In genomic region chr16:56401482-56401881, GRCh38 we compare ENCODE assay signal across 10 cellular contexts. TPM values are rescaled to one million over a fixed set of nuclear protein-coding genes. Genes with fewer than 3 reads are reported as not detected.
A peak's percentile ranks its signal among the peaks of the same experiment; 100 is the strongest.
DNase-seq lines count a peak whose midpoint lies in the region; ATAC-seq, FAIRE-seq and TF ChIP-seq lines count a peak whose summit lies in the region.
"Had no signal": no experiment of that assay in that cellular context is flagged by ENCODE, and none has a peak within 500 bp of the region (broad histone marks: within the 10 kb centered on the region; RNA-seq: fewer than 3 reads in every experiment).

No MANE protein-coding gene starts in this region.

- WGBS in right lobe of liver (ENCODE audit: insufficient coverage, low coverage, low lambda C conversion rate, missing lambda C conversion rate) = 82% methylated on average over 2 of the region's 5 CpGs
- WGBS in lower leg skin, 2 donors = 75 to 83% methylated on average over 5 of the region's 5 CpGs
- WGBS in smooth muscle cell (ENCODE audit: low lambda C conversion rate) = 88% methylated on average over 5 of the region's 5 CpGs

- no peaks in the 10 kb centered on the region for H4K20me1 ChIP-seq in smooth muscle cell (ENCODE audit: low read depth)

- H3K4me2 ChIP-seq in smooth muscle cell = no peak overlapping the region

- peaks cover 4% of the 10 kb centered on the region for H3K79me2 ChIP-seq in smooth muscle cell (ENCODE audit: low read depth)

- H3K27ac ChIP-seq in VCaP (no peak overlapping the region), right lobe of liver (no peak overlapping the region), smooth muscle cell (ENCODE audit: low read depth) (no peak overlapping the region)

- DNase-seq in D721Med (ENCODE audit: insufficient read length, low spot score) (no peak), right lobe of liver (no peak), lower leg skin (ENCODE audit: low spot score in 2 of 2) (no peak), smooth muscle cell (lab: John Stamatoyannopoulos, UW; ENCODE audit: unreplicated experiment) (no peak)
- DNase-seq: activated naive CD4-positive, alpha-beta T cell treated with Interleukin-2 at 50 U/mL for 16 hours; immature natural killer cell had no signal

- no peak overlapping the region for H3K9ac ChIP-seq in smooth muscle cell (ENCODE audit: low read depth)

- TF ChIP-seq POLR2A in right lobe of liver (IDR thresholded peaks at IDR 0.05) = no peak
- no peak for TF ChIP-seq POLR2A in lower leg skin (IDR thresholded peaks at IDR 0.05)

- no peak overlapping the region for H2AFZ ChIP-seq in smooth muscle cell (ENCODE audit: low read depth)

- no peaks in the 10 kb centered on the region for H3F3A ChIP-seq in smooth muscle cell (ENCODE audit: low read depth)

- peak; percentile 48 for ATAC-seq in HG02885 (IDR thresholded peaks at IDR 0.05; ENCODE audit: poor library complexity, unreplicated experiment)
- peak; percentile 57 to 79 (median 64) for ATAC-seq in right lobe of liver
- no peak for ATAC-seq in HG03135 (IDR thresholded peaks at IDR 0.05; ENCODE audit: unreplicated experiment)
- ATAC-seq in GM18858 (IDR thresholded peaks at IDR 0.05; ENCODE audit: unreplicated experiment) = no peak

- peak; percentile 7 for TF ChIP-seq CTCF in D721Med (IDR thresholded peaks at IDR 0.05; ENCODE audit: insufficient read depth, missing control alignments)
- 0 out of 2 replicates have a peak, but pooled peaks have one; percentile 11 for TF ChIP-seq CTCF in VCaP (conservative IDR thresholded peaks at IDR 0.05)
- peak in 2 of 4 donors; percentile 5 to 28 for TF ChIP-seq CTCF in right lobe of liver (IDR thresholded peaks at IDR 0.05)
- no peak for TF ChIP-seq CTCF in lower leg skin (IDR thresholded peaks at IDR 0.05)
- TF ChIP-seq CTCF in smooth muscle cell (IDR thresholded peaks at IDR 0.05; ENCODE audit: borderline replicate concordance, insufficient read depth, poor library complexity, severe bottlenecking) = no peak

- no peak overlapping the region for H3K4me3 ChIP-seq in right lobe of liver
- H3K4me3 ChIP-seq in lower leg skin (ENCODE audit: low read depth, poor library complexity, severe bottlenecking) = no peak overlapping the region
- H3K4me3 ChIP-seq in smooth muscle cell = no peak overlapping the region

- intact Hi-C loops in right lobe of liver (cut with DNase I) = no loop called here
- intact Hi-C loops in lower leg skin (cut with DNase I; ENCODE audit: low total_unique reads) = no loop called here

- no peaks in the 10 kb centered on the region for H3K4me1 ChIP-seq in right lobe of liver
- no peaks in the 10 kb centered on the region for H3K4me1 ChIP-seq in smooth muscle cell (ENCODE audit: low read depth)

- no peaks in the 10 kb centered on the region for H3K27me3 ChIP-seq in right lobe of liver
- H3K27me3 ChIP-seq in smooth muscle cell (ENCODE audit: low read depth) = no peaks in the 10 kb centered on the region

- H3K9me3 ChIP-seq in right lobe of liver = no peaks in the 10 kb centered on the region
- no peaks in the 10 kb centered on the region for H3K9me3 ChIP-seq in smooth muscle cell (replicated peaks; ENCODE audit: low read depth)

- H3K36me3 ChIP-seq in right lobe of liver (peaks cover 8 to 44% (median 23%) of the 10 kb centered on the region in 4 donors), smooth muscle cell (ENCODE audit: low read depth) (peaks cover 15% of the 10 kb centered on the region)

- FAIRE-seq in D721Med (lab: Jason Lieb, UNC) = no peak

RNA-seq across cellular contexts. Expression of gene AMFR, which starts 23.9 kb away (rescaled TPM):
- total RNA-seq in right lobe of liver = 100 to 1,000 TPM in 4 of 6 experiments, 10 to 100 TPM in 2; 92.2 to 189 (median 137) TPM
- 100 to 1,000 TPM in 3 of 4 donors, 10 to 100 TPM in 1; 77.3 to 149 (median 124) TPM for total RNA-seq in lower leg skin
- 60.6 and 76.6 TPM in 2 replicates for total RNA-seq in smooth muscle cell
- 45.2 and 49.1 TPM in 2 replicates for polyA plus RNA-seq in smooth muscle cell

RNA-seq across cellular contexts. Expression of gene NUDT21, which starts 49.6 kb away (rescaled TPM):
- total RNA-seq in right lobe of liver (10 to 100 TPM; 26.2 to 35.8 (median 30.3) TPM), lower leg skin (10 to 100 TPM; 39.9 to 98.6 (median 46.1) TPM), smooth muscle cell (101 and 119 TPM in 2 replicates)
- polyA plus RNA-seq in smooth muscle cell = 44.4 and 55.5 TPM in 2 replicates

RNA-seq across cellular contexts. Expression of gene OGFOD1, which starts 49.9 kb away (rescaled TPM):
- total RNA-seq in right lobe of liver = 10 to 100 TPM; 12.2 to 32.0 (median 17.4) TPM
- total RNA-seq in lower leg skin = 10 to 100 TPM; 17.0 to 42.2 (median 34.6) TPM
- 56.7 and 107 TPM in 2 replicates for total RNA-seq in smooth muscle cell
- polyA plus RNA-seq in smooth muscle cell = 55.8 and 68.7 TPM in 2 replicates

Comparison
In these comparisons a context has a peak if more than half of its experiments do, and no peak if none do; other contexts are left out.
1. CTCF ChIP-seq: peak in D721Med (single experiment) and VCaP (single experiment); none in lower leg skin (0 of 3) and smooth muscle cell (single experiment).
2. ATAC-seq: peak in HG02885 (single experiment) and right lobe of liver (4 of 4); none in HG03135 (single experiment) and GM18858 (single experiment).